ENCODE assay signal across 19 cellular contexts in the genomic region with DNA sequence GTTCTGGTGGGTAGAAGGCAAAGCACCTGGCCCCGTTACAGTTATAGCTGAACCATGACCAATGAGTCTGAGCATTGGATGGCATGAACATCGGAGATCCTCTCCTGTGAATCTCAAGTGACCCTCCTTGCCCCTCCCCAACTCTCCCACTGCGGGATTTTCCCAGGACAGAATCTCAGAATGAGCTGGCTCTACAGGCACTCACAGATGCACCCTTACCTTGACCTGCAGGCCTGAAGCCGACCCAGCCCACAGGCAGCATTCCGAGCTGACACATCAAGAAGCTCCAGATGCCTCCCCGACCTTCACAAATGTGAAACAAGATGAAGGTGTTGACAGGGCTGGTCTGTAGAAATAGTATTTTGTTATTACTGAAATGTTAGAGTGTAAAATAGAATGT.
"Had no signal": no experiment of that assay in that cellular context is flagged by ENCODE, and none has a peak within 500 bp of the region (broad histone marks: within the 10 kb centered on the region; RNA-seq: fewer than 3 reads in every experiment).

No MANE protein-coding gene starts in this region.

- H3K27me3 ChIP-seq: esophagus muscularis mucosa, gastrocnemius medialis, heart right ventricle, neutrophil, sigmoid colon, suprapubic skin, thyroid gland, upper lobe of left lung, uterus had no signal

- H3K27me3 Mint-ChIP-seq: effector memory CD8-positive, alpha-beta T cell had no signal

- DNase-seq: effector memory CD8-positive, alpha-beta T cell; gastrocnemius medialis; heart right ventricle; hypothalamus; left ventricle myocardium inferior; mesenchymal stem cell; naive B cell; sigmoid colon; stimulated activated CD4-positive, alpha-beta T cell treated with anti-CD3 and anti-CD28 coated beads, Interleukin-2, amount 100 ng/mL, for 24 hours; stimulated activated naive CD4-positive, alpha-beta T cell treated with Interleukin-2 at 50 U/mL for 16 hours; upper lobe of left lung; uterus had no signal

- H3K9me3 ChIP-seq: gastrocnemius medialis, neutrophil, suprapubic skin, thyroid gland, uterus had no signal

- H3K27ac Mint-ChIP-seq: effector memory CD8-positive, alpha-beta T cell; naive B cell had no signal

- H3K4me3 ChIP-seq: esophagus muscularis mucosa, gastrocnemius medialis, heart right ventricle, left ventricle myocardium inferior, lung, sigmoid colon, skin epidermis, suprapubic skin, thyroid gland, upper lobe of left lung, uterus had no signal

- H3K4me3 Mint-ChIP-seq: effector memory CD8-positive, alpha-beta T cell; naive B cell had no signal

- H3K27ac ChIP-seq: epithelial cell of prostate, esophagus muscularis mucosa, neutrophil, sigmoid colon, skin epidermis, suprapubic skin, thyroid gland, upper lobe of left lung, uterus had no signal

- H3K36me3 ChIP-seq: esophagus muscularis mucosa, gastrocnemius medialis, heart right ventricle, left ventricle myocardium inferior, neutrophil, sigmoid colon, suprapubic skin, thyroid gland, upper lobe of left lung, uterus had no signal

- ATAC-seq: effector memory CD8-positive, alpha-beta T cell; gastrocnemius medialis; heart right ventricle had no signal
